Comparison of ENCODE assay signal across 21 cellular contexts in the genomic region with DNA sequence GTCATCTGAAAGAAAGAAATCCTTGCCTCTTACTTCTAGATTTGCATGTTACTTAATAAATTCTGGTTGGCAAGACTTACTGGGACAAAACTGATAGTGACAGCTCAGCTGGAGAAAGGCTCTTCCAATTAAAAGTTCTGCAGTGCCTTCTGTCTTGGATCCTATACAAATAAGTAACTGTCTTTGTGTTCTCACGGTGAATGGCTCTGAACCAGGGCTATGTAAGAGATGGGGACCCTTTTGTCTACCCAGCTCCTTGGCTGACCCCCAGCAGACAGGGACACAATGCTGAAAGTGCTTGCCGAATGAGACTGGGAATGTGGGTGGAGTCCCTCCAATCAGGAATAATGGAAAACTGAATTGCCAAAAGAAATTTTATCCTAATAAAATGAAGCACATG.
"Had no signal": no experiment of that assay in that cellular context is flagged by ENCODE, and none has a peak within 500 bp of the region (broad histone marks: within the 10 kb centered on the region; RNA-seq: fewer than 3 reads in every experiment).

No MANE protein-coding gene starts in this region.

- DNase-seq: KBM-7, MV-4-11, NCI-H1048, NCI-H1105, NCI-H1417, NCI-H1436 treated with DMSO at 0.1 percent for 48 hours, NCI-H1694, NCI-H1930, NCI-H2081, NCI-H2107, NCI-H2227 treated with DMSO at 0.1 percent for 48 hours, NCI-H446, NCI-H510A, NCI-H524 treated with DMSO at 0.1 percent for 48 hours, NCI-H69, NCI-H774, Right ventricle myocardium superior, RPMI8226, SIG-M5 had no signal

- H3K36me3 ChIP-seq: SJSA1 had no signal

- H3K9me3 ChIP-seq: SJSA1 had no signal

- H3K27ac ChIP-seq: SJSA1, SK-N-MC had no signal

- H3K27me3 ChIP-seq: SJSA1 had no signal

- H3K4me3 ChIP-seq: SJSA1, SK-N-MC had no signal
